29 cellular contexts compared by ENCODE assay signal in genomic region chr20:17871181-17871580, GRCh38.
DNase-seq lines count a peak whose midpoint lies in the region; ATAC-seq and TF ChIP-seq lines count a peak whose summit lies in the region.
"Had no signal": no experiment of that assay in that cellular context is flagged by ENCODE, and none has a peak within 500 bp of the region (broad histone marks: within the 10 kb centered on the region; RNA-seq: fewer than 3 reads in every experiment).

No MANE protein-coding gene starts in this region.

- no peak for ATAC-seq in HG02798 (IDR thresholded peaks at IDR 0.05; ENCODE audit: poor library complexity, unreplicated experiment)
- ATAC-seq: naive thymus-derived CD4-positive, alpha-beta T cell had no signal

- no peak overlapping the region for H4K5ac ChIP-seq in mesendoderm (ENCODE audit: low read length)

- H3K4me2 ChIP-seq in mesendoderm (ENCODE audit: low read length) = no peak overlapping the region

- H3K4me3 ChIP-seq in HUES64 (ENCODE audit: low read length) (peak overlapping the region; percentile 15; the same call in 1 of the 2 replicates), endodermal cell (ENCODE audit: low read length) (no peak overlapping the region), mesendoderm (ENCODE audit: low read length) (no peak overlapping the region)
- H3K4me3 ChIP-seq: cardiac muscle cell, MG63, ovary, testis, uterus had no signal

- no peak overlapping the region for H2BK5ac ChIP-seq in mesendoderm (ENCODE audit: low read length)

- H2BK120ac ChIP-seq in mesendoderm (ENCODE audit: low read depth, low read length) = no peak overlapping the region

- no peaks in the 10 kb centered on the region for H3K27me3 Mint-ChIP-seq in endodermal cell (ENCODE audit: insufficient read depth)
- H3K27me3 Mint-ChIP-seq in activated CD4-positive, alpha-beta memory T cell treated with anti-CD3 and anti-CD28 coated beads for 36 hours = peaks cover 4% of the 10 kb centered on the region

- DNase-seq in EH (ENCODE audit: low read depth) (peak; percentile 83), endodermal cell (no peak), mesendoderm (peak; percentile 60), kidney tubule cell (ENCODE audit: low spot score) (no peak)
- DNase-seq in activated CD4-positive, alpha-beta memory T cell treated with anti-CD3 and anti-CD28 coated beads for 36 hours = no peak
- DNase-seq in activated CD4-positive, CD25-positive, alpha-beta regulatory T cell (lab: John Stamatoyannopoulos, UW) = no peak
- DNase-seq: ACHN; activated naive CD4-positive, alpha-beta T cell treated with anti-CD3 and anti-CD28 coated beads, Interleukin-2, amount 10 ng/mL, durations not matched to agents 7 days and 5 days; amygdala; MG63; naive thymus-derived CD4-positive, alpha-beta T cell; NCI-H1417; NCI-H2081; NCI-H446 treated with DMSO at 0.1 percent for 48 hours; OCI-M1; stimulated activated CD4-positive, alpha-beta T cell treated with anti-CD3 and anti-CD28 coated beads, Interleukin-12 subunit alpha, Interleukin-12 subunit beta, amount 100 ng/mL, for 4 hours; stimulated activated CD4-positive, alpha-beta T cell treated with anti-CD3 and anti-CD28 coated beads, Interleukin-4, amount 100 ng/mL, for 24 hours; stimulated activated naive CD4-positive, alpha-beta T cell; T-helper 9 cell; testis; uterus had no signal

- H3K23ac ChIP-seq in mesendoderm (ENCODE audit: low read length) = no peak overlapping the region

- H3K4ac ChIP-seq in mesendoderm (ENCODE audit: low read depth, low read length) = no peak overlapping the region

- H3K27me3 ChIP-seq in HUES64 (ENCODE audit: insufficient read depth, low read length) (no peaks in the 10 kb centered on the region), endodermal cell (ENCODE audit: control insufficient read depth, insufficient read depth, low read length, poor library complexity, severe bottlenecking) (no peaks in the 10 kb centered on the region), mesendoderm (ENCODE audit: insufficient read depth, low read length, poor library complexity) (no peaks in the 10 kb centered on the region)
- H3K27me3 ChIP-seq: cardiac muscle cell, MG63, ovary, testis, uterus had no signal

- H3K27ac ChIP-seq in HUES64 (ENCODE audit: low read depth, low read length) (peak overlapping the region; percentile 68; the same call in 1 of the 2 replicates), endodermal cell (ENCODE audit: low read depth, low read length) (no peak overlapping the region), mesendoderm (ENCODE audit: low read depth, low read length) (no peak overlapping the region)
- H3K27ac ChIP-seq: cardiac muscle cell, HL-60, ovary, testis had no signal

- H3K79me2 ChIP-seq in mesendoderm (ENCODE audit: control insufficient read depth, insufficient read depth, low read length) = no peaks in the 10 kb centered on the region

- H3K4me3 Mint-ChIP-seq in endodermal cell = no peak overlapping the region
- no peak overlapping the region for H3K4me3 Mint-ChIP-seq in activated CD4-positive, alpha-beta memory T cell treated with anti-CD3 and anti-CD28 coated beads for 36 hours
- H3K4me3 Mint-ChIP-seq: activated naive CD4-positive, alpha-beta T cell treated with anti-CD3 and anti-CD28 coated beads, Interleukin-2, amount 10 ng/mL, durations not matched to agents 7 days and 5 days; activated T-helper 1 cell treated with anti-CD3 and anti-CD28 coated beads, Interleukin-12 subunit alpha, Interleukin-12 subunit beta, Interleukin-2, Interleukin-4 antibody, amounts not matched to agents 30 ng/mL and 10 ng/mL and 1 ng/mL, durations not matched to agents 14 hours and 24 hours and 36 hours; CD14-positive monocyte had no signal

- H3K9me3 ChIP-seq in HUES64 (ENCODE audit: insufficient read depth, low read depth, low read length) = no peaks in the 10 kb centered on the region
- no peaks in the 10 kb centered on the region for H3K9me3 ChIP-seq in endodermal cell (ENCODE audit: control insufficient read depth, low read length)
- H3K9me3 ChIP-seq: MG63, ovary, testis, uterus had no signal

- CTCF ChIA-PET in activated CD4-positive, alpha-beta memory T cell treated with anti-CD3 and anti-CD28 coated beads for 36 hours (lab: Charles Lee) = no interaction called here

- intact Hi-C loops in activated CD4-positive, alpha-beta memory T cell treated with anti-CD3 and anti-CD28 coated beads for 36 hours (cut with micrococcal nuclease) = loop anchor here (10.0 kb wide), 1 partner anchor 106 kb away; no protein-coding TSS in a partner anchor

- H3K4me1 ChIP-seq in HUES64 (ENCODE audit: insufficient read depth, low read length) = peaks cover 59% of the 10 kb centered on the region
- peaks cover 5% of the 10 kb centered on the region for H3K4me1 ChIP-seq in endodermal cell (ENCODE audit: control insufficient read depth, insufficient read depth, low read length)
- H3K4me1 ChIP-seq in mesendoderm (ENCODE audit: control insufficient read depth, low read depth, low read length) = peaks cover 7% of the 10 kb centered on the region

- no peak overlapping the region for H4K8ac ChIP-seq in mesendoderm (ENCODE audit: low read depth, low read length)

- peaks cover 39% of the 10 kb centered on the region for H3K4me1 Mint-ChIP-seq in endodermal cell
- H3K4me1 Mint-ChIP-seq in activated CD4-positive, alpha-beta memory T cell treated with anti-CD3 and anti-CD28 coated beads for 36 hours (ENCODE audit: low read depth) = peaks cover 8% of the 10 kb centered on the region

- H3K18ac ChIP-seq in mesendoderm (ENCODE audit: low read length) = no peak overlapping the region

- no peaks in the 10 kb centered on the region for H3K9me3 Mint-ChIP-seq in endodermal cell
- H3K9me3 Mint-ChIP-seq in activated CD4-positive, alpha-beta memory T cell treated with anti-CD3 and anti-CD28 coated beads for 36 hours = no peaks in the 10 kb centered on the region
- H3K9me3 Mint-ChIP-seq: activated T-helper 1 cell treated with anti-CD3 and anti-CD28 coated beads, Interleukin-12 subunit alpha, Interleukin-12 subunit beta, Interleukin-2, Interleukin-4 antibody, amounts not matched to agents 30 ng/mL and 10 ng/mL and 1 ng/mL, durations not matched to agents 14 hours and 24 hours and 36 hours; naive thymus-derived CD4-positive, alpha-beta T cell had no signal

- no peak overlapping the region for H3K56ac ChIP-seq in mesendoderm (ENCODE audit: low read length)

- no peak overlapping the region for H2AK5ac ChIP-seq in mesendoderm (ENCODE audit: low read length)

- H3K27ac Mint-ChIP-seq in endodermal cell = peak overlapping the region; percentile 18
- no peak overlapping the region for H3K27ac Mint-ChIP-seq in activated CD4-positive, alpha-beta memory T cell treated with anti-CD3 and anti-CD28 coated beads for 36 hours
- H3K27ac Mint-ChIP-seq: activated naive CD4-positive, alpha-beta T cell treated with anti-CD3 and anti-CD28 coated beads, Interleukin-2, amount 10 ng/mL, durations not matched to agents 7 days and 5 days; activated T-helper 1 cell treated with anti-CD3 and anti-CD28 coated beads, Interleukin-12 subunit alpha, Interleukin-12 subunit beta, Interleukin-2, Interleukin-4 antibody, amounts not matched to agents 30 ng/mL and 10 ng/mL and 1 ng/mL, durations not matched to agents 14 hours and 24 hours and 36 hours; naive thymus-derived CD4-positive, alpha-beta T cell had no signal

- no peak overlapping the region for H2BK15ac ChIP-seq in mesendoderm (replicated peaks; ENCODE audit: low read depth)

- H3K9ac ChIP-seq in HUES64 (ENCODE audit: low read depth, low read length) = no peak overlapping the region
- no peak overlapping the region for H3K9ac ChIP-seq in endodermal cell (ENCODE audit: extremely low read depth, low read length, poor library complexity, severe bottlenecking)
- no peak overlapping the region for H3K9ac ChIP-seq in mesendoderm (ENCODE audit: low read length)

- POLR2A ChIA-PET in activated CD4-positive, alpha-beta memory T cell treated with anti-CD3 and anti-CD28 coated beads for 36 hours (lab: Charles Lee) = no interaction called here

- no peaks in the 10 kb centered on the region for H3K79me1 ChIP-seq in mesendoderm (ENCODE audit: low read length)

- H3K36me3 ChIP-seq in HUES64 (ENCODE audit: insufficient read depth, low read length) (no peaks in the 10 kb centered on the region), endodermal cell (ENCODE audit: control insufficient read depth, insufficient read depth, low read length) (no peaks in the 10 kb centered on the region), mesendoderm (ENCODE audit: control insufficient read depth, insufficient read depth, low read length) (no peaks in the 10 kb centered on the region)
- H3K36me3 ChIP-seq: cardiac muscle cell, MG63, ovary, uterus had no signal

- WGBS in HUES64 = 5% methylated on average over 2 of the region's 2 CpGs
- 0 to 46% methylated on average over 1 to 2 of the region's 2 CpGs for WGBS in endodermal cell (ENCODE audit: insufficient coverage in 1 of 2, insufficient read length in 1 of 2), 2 experiments
- no CpG with 5 or more reads among the region's 2 CpGs for WGBS in mesendoderm (ENCODE audit: extremely low coverage, insufficient coverage, low lambda C conversion rate)

- no peak for TF ChIP-seq CTCF in endodermal cell (conservative IDR thresholded peaks at IDR 0.05)

- H3K36me3 Mint-ChIP-seq in endodermal cell (ENCODE audit: low read depth) = no peaks in the 10 kb centered on the region
- no peaks in the 10 kb centered on the region for H3K36me3 Mint-ChIP-seq in activated CD4-positive, alpha-beta memory T cell treated with anti-CD3 and anti-CD28 coated beads for 36 hours
- H3K36me3 Mint-ChIP-seq: CD14-positive monocyte; IgD-negative memory B cell; naive thymus-derived CD4-positive, alpha-beta T cell had no signal

Comparison
In these comparisons a context has a peak if more than half of its experiments do, and no peak if none do; other contexts are left out.
1. DNase-seq: peak in EH (single experiment) and mesendoderm (single experiment); none in endodermal cell (single experiment), kidney tubule cell (single experiment), activated CD4-positive, alpha-beta memory T cell treated with anti-CD3 and anti-CD28 coated beads for 36 hours (single experiment) and activated CD4-positive, CD25-positive, alpha-beta regulatory T cell (0 of 4).